ENCODE assay signal across 1 cellular context in the genomic region with DNA sequence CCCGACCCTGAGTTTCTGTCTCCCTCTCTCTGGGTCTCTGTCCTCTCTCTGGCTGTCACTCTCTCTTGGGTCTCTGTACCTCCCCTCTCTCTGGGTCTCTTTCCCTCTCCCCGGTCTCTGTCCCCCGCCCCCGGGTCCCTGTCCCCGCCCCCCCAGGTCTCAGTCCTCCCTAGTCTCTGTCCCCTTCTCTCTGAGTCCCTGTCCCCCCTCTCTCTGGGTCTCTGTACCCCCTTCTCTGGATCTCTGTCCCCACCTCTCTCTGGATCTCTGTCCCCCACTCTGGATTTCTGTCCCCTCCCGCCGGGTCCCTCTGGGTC.
TF ChIP-seq lines count a peak whose summit lies in the region.

No MANE protein-coding gene starts in this region.

TF ChIP-seq in HepG2, 621 proteins besides CTCF, POLR2A, EP300 and RAD21:
- TF ChIP-seq ZC3H4 (CRISPR knock-in tag; IDR thresholded peaks at IDR 0.05; ENCODE audit: borderline replicate concordance) (0 out of 2 replicates have a peak, but pooled peaks have one; percentile 14), ZFP62 (CRISPR knock-in tag; IDR thresholded peaks at IDR 0.05) (no peak), CCDC6 (CRISPR knock-in tag; IDR thresholded peaks at IDR 0.05) (0 out of 2 replicates have a peak, but pooled peaks have one; percentile 9)
